Comparison of ENCODE assay signal across 11 cellular contexts in the genomic region with DNA sequence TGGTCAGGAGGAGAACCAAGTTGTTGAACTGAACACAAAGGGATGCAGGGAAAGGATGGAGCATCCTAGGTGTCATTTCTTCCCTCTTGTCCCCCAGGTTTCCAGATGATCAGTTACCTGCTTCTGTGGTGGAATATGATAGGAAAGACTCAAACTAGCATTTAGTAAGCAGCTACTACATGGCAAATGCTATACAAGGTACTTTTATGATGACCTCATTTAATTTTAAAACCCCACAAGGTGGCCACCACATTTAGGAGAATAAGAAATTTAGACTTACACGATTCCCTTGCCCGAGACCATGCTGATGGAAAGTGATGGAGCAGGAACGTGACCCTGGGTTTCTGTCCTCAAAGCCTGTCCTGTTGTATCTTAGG. TPM values are rescaled to one million over a fixed set of nuclear protein-coding genes. Genes with fewer than 3 reads are reported as not detected.
A peak's percentile ranks its signal among the peaks of the same experiment; 100 is the strongest.
DNase-seq lines count a peak whose midpoint lies in the region; ATAC-seq lines count a peak whose summit lies in the region.
"Had no signal": no experiment of that assay in that cellular context is flagged by ENCODE, and none has a peak within 500 bp of the region (broad histone marks: within the 10 kb centered on the region; RNA-seq: fewer than 3 reads in every experiment).

No MANE protein-coding gene starts in this region.

- H3K4me1 Mint-ChIP-seq in stimulated activated naive CD8-positive, alpha-beta T cell treated with anti-CD3 and anti-CD28 coated beads, Interleukin-15, amount 100 ng/mL, for 72 hours, result peaks cover 68% of the 10 kb centered on the region

- H3K27ac Mint-ChIP-seq in activated naive CD4-positive, alpha-beta T cell treated with anti-CD3 and anti-CD28 coated beads, Interleukin-2, amount 50 U/mL, for 72 hours, result peak overlapping the region; percentile 87 to 92
- peak overlapping the region; percentile 95 to 98 for H3K27ac Mint-ChIP-seq in stimulated activated naive CD8-positive, alpha-beta T cell treated with anti-CD3 and anti-CD28 coated beads, Interleukin-15, amount 100 ng/mL, for 72 hours

- H3K4me3 Mint-ChIP-seq in stimulated activated naive CD8-positive, alpha-beta T cell treated with anti-CD3 and anti-CD28 coated beads, Interleukin-15, amount 100 ng/mL, for 72 hours, result peak overlapping the region; percentile 66 to 79

- DNase-seq in activated naive CD4-positive, alpha-beta T cell treated with anti-CD3 and anti-CD28 coated beads, Interleukin-2, amount 50 U/mL, for 72 hours (ENCODE audit: low spot score in 2 of 2), result no peak
- no peak for DNase-seq in activated naive CD4-positive, alpha-beta T cell treated with Interleukin-2 at 50 U/mL for 16 hours
- no peak for DNase-seq in stimulated activated naive CD8-positive, alpha-beta T cell treated with anti-CD3 and anti-CD28 coated beads, Interleukin-15, amount 100 ng/mL, for 72 hours
- DNase-seq in substantia nigra (lab: John Stamatoyannopoulos, UW) (no peak), dedifferentiated amniotic fluid mesenchymal stem cell (ENCODE audit: extremely low spot score) (no peak), SW480 (ENCODE audit: low spot score) (no peak)
- DNase-seq: Kasumi-1, NCI-H2029 treated with DMSO at 0.1 percent for 48 hours had no signal

- peaks cover 0 to 7% of the 10 kb centered on the region in 2 donors for H3K9me3 Mint-ChIP-seq in activated naive CD4-positive, alpha-beta T cell treated with anti-CD3 and anti-CD28 coated beads, Interleukin-2, amount 50 U/mL, for 72 hours
- peaks cover under 1 to 2% of the 10 kb centered on the region in 2 donors for H3K9me3 Mint-ChIP-seq in stimulated activated naive CD8-positive, alpha-beta T cell treated with anti-CD3 and anti-CD28 coated beads, Interleukin-15, amount 100 ng/mL, for 72 hours

- no peak overlapping the region for H3K27ac ChIP-seq in substantia nigra (ENCODE audit: low read depth, low read length, poor library complexity, severe bottlenecking)
- H3K27ac ChIP-seq: parathyroid adenoma had no signal

- H3K27me3 Mint-ChIP-seq in stimulated activated naive CD8-positive, alpha-beta T cell treated with anti-CD3 and anti-CD28 coated beads, Interleukin-15, amount 100 ng/mL, for 72 hours, result peaks cover 4% of the 10 kb centered on the region

- peaks cover 17 to 55% of the 10 kb centered on the region in 2 donors for H3K36me3 Mint-ChIP-seq in activated naive CD4-positive, alpha-beta T cell treated with anti-CD3 and anti-CD28 coated beads, Interleukin-2, amount 50 U/mL, for 72 hours

- peak; percentile 0 to 9 for ATAC-seq in activated naive CD4-positive, alpha-beta T cell treated with anti-CD3 and anti-CD28 coated beads, Interleukin-2, amount 50 U/mL, for 72 hours
- peak; percentile 14 for ATAC-seq in HG02588 (IDR thresholded peaks at IDR 0.05; ENCODE audit: unreplicated experiment)
- ATAC-seq in HG03575 (IDR thresholded peaks at IDR 0.05; ENCODE audit: extremely low read depth, insufficient number of reproducible peaks, low FRiP score, unreplicated experiment), result peak; percentile 5
- ATAC-seq in stimulated activated naive CD8-positive, alpha-beta T cell treated with anti-CD3 and anti-CD28 coated beads, Interleukin-15, amount 100 ng/mL, for 72 hours, result peak; percentile 50

RNA-seq across cellular contexts. Expression of a gene that starts 40.9 kb away (rescaled TPM):
- 10 to 100 TPM; 19.0 to 38.6 TPM for total RNA-seq in activated naive CD4-positive, alpha-beta T cell treated with anti-CD3 and anti-CD28 coated beads, Interleukin-2, amount 50 U/mL, for 72 hours
